Comparison of ENCODE assay signal across 8 cellular contexts in the genomic region with DNA sequence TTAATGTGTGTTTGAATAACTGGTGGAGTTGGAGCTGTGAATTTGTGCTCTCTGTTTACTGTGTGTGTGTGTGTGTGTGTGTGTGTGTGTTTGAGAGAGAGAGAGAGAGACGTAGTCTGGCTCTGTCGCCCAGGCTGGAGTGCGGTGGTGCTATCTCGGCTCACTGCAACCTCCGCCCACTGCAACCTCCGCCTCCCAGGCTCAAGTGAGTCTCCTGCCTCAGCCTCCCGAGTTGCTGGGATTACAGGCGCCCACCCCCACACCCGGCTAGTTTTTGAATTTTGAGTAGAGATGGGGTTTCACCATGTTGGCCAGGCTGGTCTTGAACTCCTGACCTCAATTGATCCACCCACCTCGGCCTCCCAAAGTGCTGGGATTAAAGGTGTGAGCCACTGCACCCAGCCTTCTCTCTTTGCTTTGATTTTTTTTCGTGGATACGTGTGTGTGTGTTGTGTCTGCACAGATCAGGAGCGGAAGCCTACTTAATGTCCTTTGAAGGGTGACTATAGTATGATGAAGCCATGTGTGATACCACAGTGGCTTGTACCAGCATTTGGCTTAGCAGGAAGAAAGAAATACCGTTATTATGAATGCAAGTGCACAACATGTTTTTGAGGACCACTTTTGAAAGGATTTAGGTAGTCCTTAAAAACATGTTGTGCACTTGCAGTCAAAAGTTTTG. TPM values are rescaled to one million over a fixed set of nuclear protein-coding genes. Genes with fewer than 3 reads are reported as not detected.
DNase-seq lines count a peak whose midpoint lies in the region; ATAC-seq and TF ChIP-seq lines count a peak whose summit lies in the region.
"Not testable (repeated sequence)": the region's sequence is repeated elsewhere in the genome, so short reads cannot be mapped to it uniquely, and the experiment has no call there.

No MANE protein-coding gene starts in this region.

- peak overlapping the region; percentile 99 for H3K4me3 Mint-ChIP-seq in CD14-positive monocyte
- peak overlapping the region; percentile 90 for H3K4me3 Mint-ChIP-seq in activated CD4-positive, alpha-beta T cell treated with anti-CD3 and anti-CD28 coated beads for 36 hours
- H3K4me3 Mint-ChIP-seq in stimulated activated naive B cell treated with anti-CD40 and anti-IgM and Interleukin-4, amounts not matched to agents 10 μg/mL and 1 μg/mL and 100 μg/mL, for 72 hours = peak overlapping the region; percentile 99

- peak overlapping the region; percentile 79 for H3K27ac ChIP-seq in KOPT-K1 (ENCODE audit: low read depth, low read length, poor library complexity, severe bottlenecking)
- H3K27ac ChIP-seq in right lobe of liver = peak overlapping the region; percentile 83 to 91 (median 88)
- not testable (repeated sequence) for H3K27ac ChIP-seq in rectal smooth muscle tissue (ENCODE audit: low read depth, low read length)

- H3K9ac ChIP-seq in rectal smooth muscle tissue (ENCODE audit: low read length) = not testable (repeated sequence)

- not testable (repeated sequence) for H3K36me3 ChIP-seq in KOPT-K1 (ENCODE audit: insufficient read depth, low read length); right lobe of liver; rectal smooth muscle tissue (ENCODE audit: control insufficient read depth, insufficient read depth, low read length)

- CTCF ChIA-PET in activated CD4-positive, alpha-beta T cell treated with anti-CD3 and anti-CD28 coated beads for 36 hours (lab: Charles Lee) = interaction anchor here (0.7 to 2.3 kb wide), 6 partner anchors 9 to 77 kb away, joined by 3 to 13 read pairs (median 5); no protein-coding TSS in a partner anchor

- DNase-seq in CD14-positive monocyte (ENCODE audit: low spot score) = not testable (repeated sequence)
- peak; percentile 79 for DNase-seq in activated CD4-positive, alpha-beta T cell treated with anti-CD3 and anti-CD28 coated beads for 36 hours
- peak; percentile 22 for DNase-seq in activated gamma-delta T cell (lab: John Stamatoyannopoulos, UW)
- peak; percentile 3 for DNase-seq in effector CD8-positive, alpha-beta T cell (lab: John Stamatoyannopoulos, UW)
- DNase-seq in right lobe of liver = peak; percentile 28 to 69 (median 63)
- peak; percentile 29 for DNase-seq in stimulated activated naive B cell treated with anti-CD40 and anti-IgM and Interleukin-4, amounts not matched to agents 10 μg/mL and 1 μg/mL and 100 μg/mL, for 72 hours

- peaks cover 3 to 19% of the 10 kb centered on the region in 2 donors for H3K36me3 Mint-ChIP-seq in CD14-positive monocyte
- not testable (repeated sequence) for H3K36me3 Mint-ChIP-seq in activated CD4-positive, alpha-beta T cell treated with anti-CD3 and anti-CD28 coated beads for 36 hours (ENCODE audit: low read depth)
- H3K36me3 Mint-ChIP-seq in stimulated activated naive B cell treated with anti-CD40 and anti-IgM and Interleukin-4, amounts not matched to agents 10 μg/mL and 1 μg/mL and 100 μg/mL, for 72 hours = peaks cover 12 to 27% of the 10 kb centered on the region in 2 donors

- not testable (repeated sequence) for TF ChIP-seq CTCF in CD14-positive monocyte (IDR thresholded peaks at IDR 0.05); right lobe of liver (IDR thresholded peaks at IDR 0.05)

- not testable (repeated sequence) for H3K27me3 Mint-ChIP-seq in CD14-positive monocyte (ENCODE audit: low read depth in 3 of 3); activated CD4-positive, alpha-beta T cell treated with anti-CD3 and anti-CD28 coated beads for 36 hours; stimulated activated naive B cell treated with anti-CD40 and anti-IgM and Interleukin-4, amounts not matched to agents 10 μg/mL and 1 μg/mL and 100 μg/mL, for 72 hours

- intact Hi-C loops in CD14-positive monocyte (cut with micrococcal nuclease) = loop anchor here in 1 of 2 donors (5.0 kb wide), 1 partner anchor 32 kb away; no protein-coding TSS in a partner anchor
- intact Hi-C loops in activated CD4-positive, alpha-beta T cell treated with anti-CD3 and anti-CD28 coated beads for 36 hours (cut with DNase I, micrococcal nuclease) = loop anchor here (2.0 to 5.0 kb wide), 6 partner anchors 17 to 512 kb away; no protein-coding TSS in a partner anchor
- intact Hi-C loops in right lobe of liver (cut with DNase I) = not testable (repeated sequence)

- TF ChIP-seq POLR2A in right lobe of liver (IDR thresholded peaks at IDR 0.05) = not testable (repeated sequence)

- peak; percentile 37 for ATAC-seq in activated CD4-positive, alpha-beta T cell treated with anti-CD3 and anti-CD28 coated beads for 36 hours
- ATAC-seq in right lobe of liver = peak; percentile 51 to 67 (median 60)
- ATAC-seq in stimulated activated naive B cell treated with anti-CD40 and anti-IgM and Interleukin-4, amounts not matched to agents 10 μg/mL and 1 μg/mL and 100 μg/mL, for 72 hours (replicated peaks) = not testable (repeated sequence)

- POLR2A ChIA-PET in activated CD4-positive, alpha-beta T cell treated with anti-CD3 and anti-CD28 coated beads for 36 hours (lab: Charles Lee) = interaction anchor here (0.7 to 2.1 kb wide), 5 partner anchors 12 to 199 kb away, joined by 3 to 17 read pairs (median 4); a partner anchor contains a TSS

- WGBS in right lobe of liver (ENCODE audit: insufficient coverage, low coverage, low lambda C conversion rate, missing lambda C conversion rate) = 15% methylated on average over 7 of the region's 14 CpGs

- not testable (repeated sequence) for H3K9me3 ChIP-seq in KOPT-K1 (ENCODE audit: insufficient read depth, low read length, poor library complexity, severe bottlenecking); right lobe of liver

- H3K4me1 ChIP-seq in right lobe of liver; rectal smooth muscle tissue (ENCODE audit: control insufficient read depth, insufficient read depth, low read length): not testable (repeated sequence)

- H3K27ac Mint-ChIP-seq in CD14-positive monocyte = peak overlapping the region in 5 of 7 donors; percentile 45 to 92 (median 88)
- peak overlapping the region; percentile 94 for H3K27ac Mint-ChIP-seq in activated CD4-positive, alpha-beta T cell treated with anti-CD3 and anti-CD28 coated beads for 36 hours
- H3K27ac Mint-ChIP-seq in stimulated activated naive B cell treated with anti-CD40 and anti-IgM and Interleukin-4, amounts not matched to agents 10 μg/mL and 1 μg/mL and 100 μg/mL, for 72 hours = peak overlapping the region; percentile 97

- H3K9me3 Mint-ChIP-seq in CD14-positive monocyte; activated CD4-positive, alpha-beta T cell treated with anti-CD3 and anti-CD28 coated beads for 36 hours (ENCODE audit: low read depth); stimulated activated naive B cell treated with anti-CD40 and anti-IgM and Interleukin-4, amounts not matched to agents 10 μg/mL and 1 μg/mL and 100 μg/mL, for 72 hours: not testable (repeated sequence)

- H3K4me3 ChIP-seq in right lobe of liver (peak overlapping the region; percentile 60 to 63 (median 61)), rectal smooth muscle tissue (ENCODE audit: low read length) (peak overlapping the region; percentile 90)

- H3K27me3 ChIP-seq in right lobe of liver; rectal smooth muscle tissue (ENCODE audit: control insufficient read depth, insufficient read depth, low read length): not testable (repeated sequence)

- H3K4me1 Mint-ChIP-seq in CD14-positive monocyte = peaks cover 36% of the 10 kb centered on the region
- peaks cover 45% of the 10 kb centered on the region for H3K4me1 Mint-ChIP-seq in activated CD4-positive, alpha-beta T cell treated with anti-CD3 and anti-CD28 coated beads for 36 hours
- peaks cover 25 to 46% of the 10 kb centered on the region in 2 donors for H3K4me1 Mint-ChIP-seq in stimulated activated naive B cell treated with anti-CD40 and anti-IgM and Interleukin-4, amounts not matched to agents 10 μg/mL and 1 μg/mL and 100 μg/mL, for 72 hours

RNA-seq across cellular contexts. Expression of a gene that starts 1.5 kb away (rescaled TPM):
- polyA plus RNA-seq in CD14-positive monocyte = 10 to 100 TPM; 26.3 to 29.2 TPM
- total RNA-seq in activated CD4-positive, alpha-beta T cell treated with anti-CD3 and anti-CD28 coated beads for 36 hours = 10 to 100 TPM; 21.6 to 22.2 TPM
- 10 to 100 TPM in 1 of 6 experiments, 1 to 10 TPM in 5; 2.9 to 14.1 (median 5.8) TPM for total RNA-seq in right lobe of liver
